In genomic region chr11:102364991-102365390, GRCh38 we compare ENCODE assay signal across 19 cellular contexts. TPM values are rescaled to one million over a fixed set of nuclear protein-coding genes. Genes with fewer than 3 reads are reported as not detected.
DNase-seq lines count a peak whose midpoint lies in the region; ATAC-seq and TF ChIP-seq lines count a peak whose summit lies in the region.
"Had no signal": no experiment of that assay in that cellular context is flagged by ENCODE, and none has a peak within 500 bp of the region (broad histone marks: within the 10 kb centered on the region; RNA-seq: fewer than 3 reads in every experiment).

No MANE protein-coding gene starts in this region.

- no peak for TF ChIP-seq POLR2A in stomach (IDR thresholded peaks at IDR 0.05)
- no peak for TF ChIP-seq POLR2A in heart left ventricle (IDR thresholded peaks at IDR 0.05)

- BruUV-seq in MCF 10A (replicated peaks; lab: Mats Ljungman, UMichigan) (no TSS peak), mammary epithelial cell (replicated peaks; lab: Mats Ljungman, UMichigan) (no TSS peak)

- peaks cover 6% of the 10 kb centered on the region for H3K9me3 Mint-ChIP-seq in MCF 10A (ENCODE audit: unreplicated experiment)
- H3K9me3 Mint-ChIP-seq in HFFc6: no peaks in the 10 kb centered on the region
- peaks cover 7 to 22% (median 15%) of the 10 kb centered on the region in 5 experiments for H3K9me3 Mint-ChIP-seq in brain

- H3K9me3 ChIP-seq in mammary epithelial cell (replicated peaks; ENCODE audit: insufficient read depth, low read length) (no peaks in the 10 kb centered on the region), stomach (no peaks in the 10 kb centered on the region), heart left ventricle (peaks cover 0 to 7% (median 0%) of the 10 kb centered on the region in 12 donors)
- H3K9me3 ChIP-seq: MG63, Peyer's patch, SJSA1 had no signal

- dilution Hi-C loops in mammary epithelial cell (cut with HindIII; ENCODE audit: low sequenced_read_pairs): no loop called here

- intact Hi-C loops in MCF 10A (cut with micrococcal nuclease) (no loop called here), mammary epithelial cell (cut with micrococcal nuclease) (no loop called here), stomach (cut with DNase I; ENCODE audit: low total_unique reads) (no loop called here), heart left ventricle (cut with DNase I) (no loop called here)

- CTCF ChIA-PET in MCF 10A (lab: Yijun Ruan, JAX) (interaction anchor here (0.9 to 3.0 kb wide), 7 partner anchors 12 to 249 kb away, joined by 3 to 28 read pairs (median 4); no protein-coding TSS in a partner anchor), mammary epithelial cell (lab: Charles Lee; ENCODE audit: low non-redundant PET) (interaction anchor here (0.6 kb wide), 1 partner anchor 221 kb away, joined by 4 read pairs; no protein-coding TSS in a partner anchor)

- WGBS in mammary epithelial cell (ENCODE audit: low coverage, missing lambda C conversion rate): 38% methylated on average over 1 of the region's 1 CpG
- 68 to 89% (median 84%) methylated on average over 1 of the region's 1 CpG for WGBS in stomach, 5 donors
- 78 to 90% (median 87%) methylated on average over 1 of the region's 1 CpG for WGBS in heart left ventricle, 4 donors

- peaks cover 8% of the 10 kb centered on the region for H3K4me1 Mint-ChIP-seq in MCF 10A (ENCODE audit: insufficient read depth, unreplicated experiment)
- H3K4me1 Mint-ChIP-seq in HFFc6 (ENCODE audit: low read depth): peaks cover 20% of the 10 kb centered on the region
- H3K4me1 Mint-ChIP-seq in brain: peaks cover 4% of the 10 kb centered on the region

- peaks cover 17% of the 10 kb centered on the region for H3K79me2 ChIP-seq in mammary epithelial cell (ENCODE audit: insufficient read depth, low read length)

- H2AFZ ChIP-seq in mammary epithelial cell (ENCODE audit: low read depth, low read length): no peak overlapping the region

- H3K27me3 ChIP-seq in mammary epithelial cell (ENCODE audit: insufficient read depth, low read length): no peaks in the 10 kb centered on the region
- H3K27me3 ChIP-seq in stomach: no peaks in the 10 kb centered on the region
- no peaks in the 10 kb centered on the region for H3K27me3 ChIP-seq in heart left ventricle
- H3K27me3 ChIP-seq: BLaER1, MG63, Peyer's patch, SJSA1 had no signal

- TF ChIP-seq CTCF in MCF 10A (IDR thresholded peaks at IDR 0.05; ENCODE audit: unreplicated experiment) (no peak), mammary epithelial cell (conservative IDR thresholded peaks at IDR 0.05 in 1 of 2, IDR thresholded peaks at IDR 0.05 in 1 of 2; ENCODE audit: extremely low read depth in 1 of 2, insufficient read depth in 1 of 2, low read depth in 1 of 2, low read length in 2 of 2) (no peak), HFFc6 (IDR thresholded peaks at IDR 0.05) (no peak), brain (conservative IDR thresholded peaks at IDR 0.05) (no peak), stomach (IDR thresholded peaks at IDR 0.05) (no peak), heart left ventricle (IDR thresholded peaks at IDR 0.05) (no peak)

- peaks cover 82% of the 10 kb centered on the region for H3K36me3 Mint-ChIP-seq in MCF 10A (ENCODE audit: insufficient read depth, unreplicated experiment)
- H3K36me3 Mint-ChIP-seq in HFFc6 (ENCODE audit: low read depth): peaks cover 64% of the 10 kb centered on the region
- peaks cover 88% of the 10 kb centered on the region for H3K36me3 Mint-ChIP-seq in brain

- in situ Hi-C loops in mammary epithelial cell (cut with MboI; ENCODE audit: low sequenced_read_pairs in 2 of 2): no loop called here

- no peak overlapping the region for H3K4me3 ChIP-seq in mammary epithelial cell (replicated peaks in 1 of 3; ENCODE audit: insufficient read depth in 1 of 3, low read depth in 2 of 3, low read length in 3 of 3)
- no peak overlapping the region for H3K4me3 ChIP-seq in stomach
- no peak overlapping the region for H3K4me3 ChIP-seq in heart left ventricle
- H3K4me3 ChIP-seq: BLaER1, MG63, Peyer's patch, SJSA1 had no signal

- H3K4me3 Mint-ChIP-seq in MCF 10A (ENCODE audit: unreplicated experiment) (no peak overlapping the region), HFFc6 (no peak overlapping the region), brain (no peak overlapping the region)

- TF ChIP-seq EP300 in stomach (IDR thresholded peaks at IDR 0.05): no peak

- H3K36me3 ChIP-seq in mammary epithelial cell (ENCODE audit: insufficient read depth, low read length) (peaks cover 36% of the 10 kb centered on the region), stomach (peaks cover 39 to 88% (median 78%) of the 10 kb centered on the region in 4 donors), heart left ventricle (peaks cover 3 to 90% (median 84%) of the 10 kb centered on the region in 9 donors)

- POLR2A ChIA-PET in MCF 10A (lab: Yijun Ruan, JAX): interaction anchor here (1.0 to 1.3 kb wide), 3 partner anchors 9 to 131 kb away, joined by 3 read pairs; no protein-coding TSS in a partner anchor

- no peak overlapping the region for H3K9ac ChIP-seq in mammary epithelial cell (ENCODE audit: insufficient read depth, low read length)
- H3K9ac ChIP-seq: BLaER1 had no signal

- peak overlapping the region; percentile 17 for H3K27ac Mint-ChIP-seq in MCF 10A (ENCODE audit: low read depth, unreplicated experiment)
- peak overlapping the region; percentile 17 for H3K27ac Mint-ChIP-seq in HFFc6
- peak overlapping the region in 3 of 5 experiments; percentile 1 to 46 (median 24) for H3K27ac Mint-ChIP-seq in brain

- ATAC-seq in heart left ventricle: no peak

- no peak overlapping the region for H3K4me2 ChIP-seq in mammary epithelial cell (ENCODE audit: insufficient read depth, low read depth, low read length)
- H3K4me2 ChIP-seq: BLaER1 had no signal

- DNase-seq in MCF 10A (ENCODE audit: unreplicated experiment) (no peak), mammary epithelial cell (no peak), HFFc6 (no peak), stomach (no peak), heart left ventricle (no peak), germinal center (ENCODE audit: low spot score) (no peak)
- DNase-seq: DMS 273 treated with DMSO at 0.1 percent for 48 hours, DND-41, H7, MG63, NCI-H1048, NCI-H1436, NCI-H1930, NCI-H2171, NCI-H446 treated with DMSO at 0.1 percent for 48 hours, Peyer's patch had no signal

- H3K27me3 Mint-ChIP-seq in MCF 10A (ENCODE audit: insufficient read depth, unreplicated experiment): no peaks in the 10 kb centered on the region
- H3K27me3 Mint-ChIP-seq in HFFc6 (ENCODE audit: insufficient read depth): no peaks in the 10 kb centered on the region
- H3K27me3 Mint-ChIP-seq in brain: peaks cover 3% of the 10 kb centered on the region

- no peaks in the 10 kb centered on the region for H3K4me1 ChIP-seq in mammary epithelial cell (ENCODE audit: insufficient read depth, low read length)
- H3K4me1 ChIP-seq in stomach: peaks cover 0 to 28% (median 6%) of the 10 kb centered on the region in 4 donors
- H3K4me1 ChIP-seq in heart left ventricle: peaks cover 0 to 8% (median 0%) of the 10 kb centered on the region in 12 donors
- H3K4me1 ChIP-seq: Peyer's patch had no signal

- H4K20me1 ChIP-seq in mammary epithelial cell (ENCODE audit: insufficient read depth, low read length): no peaks in the 10 kb centered on the region

- no peak overlapping the region for H3K27ac ChIP-seq in mammary epithelial cell (ENCODE audit: insufficient read depth, low read depth, low read length)
- H3K27ac ChIP-seq in stomach: no peak overlapping the region
- no peak overlapping the region for H3K27ac ChIP-seq in heart left ventricle
- H3K27ac ChIP-seq: BLaER1, Peyer's patch, SJSA1 had no signal

RNA-seq across cellular contexts. Expression of gene BIRC2, which starts 18.0 kb away (rescaled TPM):
- total RNA-seq in MCF 10A (2022) (46.2 and 50.0 TPM in 2 replicates), mammary epithelial cell (10 to 100 TPM; 59.4 to 78.2 TPM), stomach (100 to 1,000 TPM in 2 of 5 donors, 10 to 100 TPM in 3; 33.6 to 301 (median 55.4) TPM), heart left ventricle (10 to 100 TPM; 24.1 to 39.9 (median 32.7) TPM)
- polyA plus RNA-seq in mammary epithelial cell (23.6 TPM), brain (ENCODE audit: insufficient read depth, low read depth, low replicate concordance) (9.6 TPM), stomach (10 to 100 TPM; 17.3 to 24.6 (median 20.0) TPM), heart left ventricle (10 to 100 TPM; 17.9 to 34.1 TPM)
- polyA minus RNA-seq in mammary epithelial cell: 20.2 TPM
- total RNA-seq in HFFc6 (2021; fragmentation: NEBNext Ultra II Directional; extraction: Animal tissue kit (Norgen Biotek cat#: 25700)): 10 to 100 TPM; 49.5 to 64.6 (median 58.3) TPM

RNA-seq across cellular contexts. Expression of gene BIRC3, which starts 47.7 kb away (rescaled TPM):
- total RNA-seq in MCF 10A (2022) (91.6 and 124 TPM in 2 replicates), mammary epithelial cell (10 to 100 TPM in 1 of 2 donors, under 1 TPM in 1; 0.83 to 17.5 TPM), stomach (100 to 1,000 TPM in 1 of 5 donors, 10 to 100 TPM in 3, under 1 TPM in 1; 0.58 to 137 (median 33.4) TPM), heart left ventricle (10 to 100 TPM in 1 of 9 donors, 1 to 10 TPM in 8; 1.8 to 21.1 (median 5.3) TPM)
- polyA plus RNA-seq in mammary epithelial cell (1.00 TPM), brain (ENCODE audit: insufficient read depth, low read depth, low replicate concordance) (0.17 TPM), stomach (10 to 100 TPM; 43.3 to 78.1 (median 46.4) TPM), heart left ventricle (1 to 10 TPM; 1.6 to 3.3 TPM)
- polyA minus RNA-seq in mammary epithelial cell: 1.7 TPM
- under 1 TPM; 0.35 to 0.66 (median 0.42) TPM for total RNA-seq in HFFc6 (2021; fragmentation: NEBNext Ultra II Directional; extraction: Animal tissue kit (Norgen Biotek cat#: 25700))
